Comparison of ENCODE assay signal across 19 cellular contexts in genomic region chr3:168044049-168044448, GRCh38. TPM values are rescaled to one million over a fixed set of nuclear protein-coding genes. Genes with fewer than 3 reads are reported as not detected.
"Had no signal": no experiment of that assay in that cellular context is flagged by ENCODE, and none has a peak within 500 bp of the region (broad histone marks: within the 10 kb centered on the region; RNA-seq: fewer than 3 reads in every experiment).

No MANE protein-coding gene starts in this region.

- H2AFZ ChIP-seq: neural progenitor cell had no signal

- H3K27me3 ChIP-seq: gastrocnemius medialis, neural progenitor cell, right lobe of liver, stomach, testis had no signal

- DNase-seq: activated CD4-positive, alpha-beta T cell treated with anti-CD3 and anti-CD28 coated beads, Interleukin-2, amount 10 ng/mL, durations not matched to agents 7 days and 5 days; activated CD8-positive, alpha-beta T cell treated with anti-CD3 and anti-CD28 coated beads, Interleukin-2, amount 10 ng/mL, durations not matched to agents 7 days and 5 days; activated naive CD4-positive, alpha-beta T cell treated with Interleukin-2 at 50 U/mL for 16 hours; activated naive CD8-positive, alpha-beta T cell treated with anti-CD3 and anti-CD28 coated beads, Interleukin-2, amount 10 ng/mL, durations not matched to agents 7 days and 5 days; activated T-cell treated with anti-CD3 and anti-CD28 coated beads, Interleukin-2, amount 50 U/mL, for 24 hours; central memory CD4-positive, alpha-beta T cell; gastrocnemius medialis; immature natural killer cell; kidney glomerular epithelial cell; left ventricle myocardium superior; naive thymus-derived CD4-positive, alpha-beta T cell; right lobe of liver; small intestine; stimulated activated CD4-positive, alpha-beta T cell treated with anti-CD3 and anti-CD28 coated beads, Interleukin-4, amount 100 ng/mL, for 1 hour; stomach; testis had no signal

- H3K4me3 ChIP-seq: gastrocnemius medialis, neural progenitor cell, prostate gland, right lobe of liver, testis had no signal

- H3K4me1 ChIP-seq: neural progenitor cell, prostate gland, testis had no signal

- FAIRE-seq: colon, small intestine had no signal

- H3K9ac ChIP-seq: neural progenitor cell had no signal

- H3K27ac ChIP-seq: neural progenitor cell, prostate gland, right lobe of liver, testis had no signal

- H3K4me2 ChIP-seq: neural progenitor cell had no signal

- H3K36me3 ChIP-seq: neural progenitor cell, prostate gland had no signal

- H3K9me3 ChIP-seq: gastrocnemius medialis, prostate gland, right lobe of liver, stomach, testis had no signal

RNA-seq across cellular contexts. Expression of gene GOLIM4, which starts 51.7 kb away (rescaled TPM):
- polyA plus RNA-seq: naive thymus-derived CD4-positive, alpha-beta T cell had no signal
